19 cellular contexts compared by ENCODE assay signal in the genomic region with DNA sequence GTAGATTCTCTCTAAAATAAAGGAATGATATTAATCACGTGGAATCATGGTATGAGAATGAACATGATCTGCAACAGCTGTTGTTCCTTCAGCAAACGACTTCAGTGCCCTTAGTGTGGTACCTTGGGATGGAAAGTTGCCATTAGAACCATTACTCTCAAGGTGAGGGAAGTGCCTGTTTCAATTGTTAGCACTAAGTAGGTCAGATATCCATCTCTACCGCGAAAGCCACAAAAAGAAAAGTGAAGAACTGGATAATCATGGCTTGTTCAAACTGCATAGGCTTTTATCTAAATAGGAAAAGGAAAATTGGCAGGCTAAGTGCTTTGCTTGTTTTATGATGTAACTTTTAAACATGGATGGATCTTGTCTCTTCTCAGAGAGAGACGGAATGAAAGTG.
"Had no signal": no experiment of that assay in that cellular context is flagged by ENCODE, and none has a peak within 500 bp of the region (broad histone marks: within the 10 kb centered on the region; RNA-seq: fewer than 3 reads in every experiment).

No MANE protein-coding gene starts in this region.

- H3K4me3 ChIP-seq: lower lobe of right lung, prostate gland, smooth muscle cell, tibial nerve, uterus had no signal

- H3K9me3 Mint-ChIP-seq: endodermal cell, nephron progenitor cell had no signal

- H3K27ac Mint-ChIP-seq: activated naive CD4-positive, alpha-beta T cell treated with anti-CD3 and anti-CD28 coated beads for 36 hours; activated naive CD8-positive, alpha-beta T cell treated with anti-CD3 and anti-CD28 coated beads, Interleukin-2, amount 50 U/mL, for 24 hours; activated T-helper 17 cell treated with anti-CD3 and anti-CD28 coated beads, Interleukin-2, amount 50 U/mL, for 72 hours; endodermal cell; nephron progenitor cell had no signal

- H3K27ac ChIP-seq: lower lobe of right lung, prostate gland, tibial nerve, uterus, VCaP had no signal

- H3K27me3 Mint-ChIP-seq: activated naive CD8-positive, alpha-beta T cell treated with anti-CD3 and anti-CD28 coated beads, Interleukin-2, amount 50 U/mL, for 24 hours; activated T-helper 17 cell treated with anti-CD3 and anti-CD28 coated beads, Interleukin-2, amount 50 U/mL, for 72 hours had no signal

- DNase-seq: activated CD4-positive, alpha-beta T cell treated with anti-CD3 and anti-CD28 coated beads for 1 hour; activated CD4-positive, alpha-beta T cell treated with anti-CD3 and anti-CD28 coated beads, Interleukin-2, amount 50 U/mL, for 4 hours; activated naive CD4-positive, alpha-beta T cell treated with anti-CD3 and anti-CD28 coated beads for 36 hours; activated naive CD8-positive, alpha-beta T cell treated with anti-CD3 and anti-CD28 coated beads, Interleukin-2, amount 50 U/mL, for 24 hours; endodermal cell; head of caudate nucleus; lower lobe of right lung; nephron progenitor cell; right cardiac atrium; stimulated activated CD4-positive, alpha-beta T cell treated with anti-CD3 and anti-CD28 coated beads, Interleukin-4, amount 100 ng/mL, for 4 hours; stimulated activated CD8-positive, alpha-beta memory T cell treated with anti-CD3 and anti-CD28 coated beads, Interleukin-4, amount 100 ng/mL, for 48 hours; stimulated activated naive CD4-positive, alpha-beta T cell treated with Interleukin-2 at 50 U/mL for 16 hours; substantia nigra; uterus had no signal

- H3K4me3 Mint-ChIP-seq: activated naive CD4-positive, alpha-beta T cell treated with anti-CD3 and anti-CD28 coated beads for 36 hours; activated naive CD8-positive, alpha-beta T cell treated with anti-CD3 and anti-CD28 coated beads, Interleukin-2, amount 50 U/mL, for 24 hours; activated T-helper 17 cell treated with anti-CD3 and anti-CD28 coated beads, Interleukin-2, amount 50 U/mL, for 72 hours; endodermal cell; nephron progenitor cell had no signal

- H3K4me1 Mint-ChIP-seq: activated naive CD8-positive, alpha-beta T cell treated with anti-CD3 and anti-CD28 coated beads, Interleukin-2, amount 50 U/mL, for 24 hours; activated T-helper 17 cell treated with anti-CD3 and anti-CD28 coated beads, Interleukin-2, amount 50 U/mL, for 72 hours; endodermal cell; nephron progenitor cell had no signal

- H3K4me2 ChIP-seq: smooth muscle cell had no signal

- H3K9me3 ChIP-seq: lower lobe of right lung, prostate gland, tibial nerve, uterus had no signal

- ATAC-seq: activated naive CD8-positive, alpha-beta T cell treated with anti-CD3 and anti-CD28 coated beads, Interleukin-2, amount 50 U/mL, for 24 hours; activated T-helper 17 cell treated with anti-CD3 and anti-CD28 coated beads, Interleukin-2, amount 50 U/mL, for 72 hours; lower lobe of right lung; right cardiac atrium had no signal

- H3K27me3 ChIP-seq: tibial nerve, uterus had no signal

- H3K36me3 ChIP-seq: lower lobe of right lung, prostate gland, tibial nerve, uterus had no signal

- H3K4me1 ChIP-seq: lower lobe of right lung, prostate gland, tibial nerve, uterus had no signal
